In the genomic region with DNA sequence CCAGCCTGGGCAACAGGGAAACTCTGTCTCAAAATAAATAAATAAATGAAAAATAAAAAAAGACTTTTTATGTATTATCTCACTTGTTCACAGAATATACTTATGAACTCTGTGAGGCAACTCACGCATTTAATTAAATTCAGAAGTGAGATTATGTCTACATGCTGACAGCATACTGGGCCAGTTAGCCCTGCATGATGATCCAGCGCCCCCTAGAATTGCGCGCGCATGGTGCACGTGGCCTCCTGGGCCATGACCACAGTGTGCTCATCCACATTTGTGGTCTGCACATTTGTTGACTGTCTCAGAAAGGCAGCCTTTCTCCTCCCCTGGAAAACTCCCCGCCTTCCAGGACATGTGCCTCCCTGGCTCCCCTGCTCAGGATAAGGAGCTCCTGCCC, we compare ENCODE assay signal across 8 cellular contexts.
DNase-seq lines count a peak whose midpoint lies in the region; ATAC-seq and TF ChIP-seq lines count a peak whose summit lies in the region.
"Not testable (repeated sequence)": the region's sequence is repeated elsewhere in the genome, so short reads cannot be mapped to it uniquely, and the experiment has no call there.

No MANE protein-coding gene starts in this region.

- not testable (repeated sequence) for H3K27ac ChIP-seq in HCT116 (ENCODE audit: low read depth, low read length); OCI-LY3 (ENCODE audit: low read length)

- not testable (repeated sequence) for H3K9me3 Mint-ChIP-seq in activated CD4-positive, alpha-beta T cell treated with anti-CD3 and anti-CD28 coated beads for 36 hours (ENCODE audit: low read depth); glutamatergic neuron (ENCODE audit: unreplicated experiment); natural killer cell; type B pancreatic cell

- H3K9me3 ChIP-seq in HCT116 (ENCODE audit: control insufficient read depth in 1 of 2, insufficient read depth in 1 of 2, low read depth in 1 of 2, low read length in 2 of 2); OCI-LY3 (ENCODE audit: insufficient read depth, low read length): not testable (repeated sequence)

- intact Hi-C loops in HCT116 (cut with micrococcal nuclease); activated CD4-positive, alpha-beta T cell treated with anti-CD3 and anti-CD28 coated beads for 36 hours (cut with DNase I, micrococcal nuclease); natural killer cell (cut with micrococcal nuclease): not testable (repeated sequence)

- not testable (repeated sequence) for H3K27me3 Mint-ChIP-seq in activated CD4-positive, alpha-beta T cell treated with anti-CD3 and anti-CD28 coated beads for 36 hours; glutamatergic neuron (ENCODE audit: unreplicated experiment); natural killer cell (ENCODE audit: low read depth in 2 of 2); type B pancreatic cell

- not testable (repeated sequence) for H3K79me2 ChIP-seq in HCT116 (ENCODE audit: insufficient read depth, low read length); OCI-LY3 (ENCODE audit: low read length)

- ATAC-seq in HCT116: peak; percentile 69
- peak; percentile 54 for ATAC-seq in activated CD4-positive, alpha-beta T cell treated with anti-CD3 and anti-CD28 coated beads for 36 hours
- peak; percentile 42 to 72 (median 60) for ATAC-seq in natural killer cell

- not testable (repeated sequence) for H3K27me3 ChIP-seq in HCT116 (ENCODE audit: insufficient read depth, low read length); OCI-LY3 (ENCODE audit: low read depth, low read length)

- BruUV-seq in HCT116 (replicated peaks; lab: Mats Ljungman, UMichigan): not testable (repeated sequence)

- not testable (repeated sequence) for H3K36me3 Mint-ChIP-seq in activated CD4-positive, alpha-beta T cell treated with anti-CD3 and anti-CD28 coated beads for 36 hours (ENCODE audit: low read depth); glutamatergic neuron (ENCODE audit: unreplicated experiment); natural killer cell; type B pancreatic cell

- not testable (repeated sequence) for H3K4me1 ChIP-seq in HCT116 (ENCODE audit: control insufficient read depth in 1 of 2, insufficient read depth in 2 of 2, low read length in 2 of 2); OCI-LY3 (ENCODE audit: low read length)

- RAD21 ChIA-PET in HCT116 (lab: Charles Lee; ENCODE audit: low non-redundant PET in 1 of 2, low total read pairs in 2 of 2, uncharacterized antibody in 2 of 2, unreplicated experiment in 2 of 2): not testable (repeated sequence)

- H3K4me3 Mint-ChIP-seq in activated CD4-positive, alpha-beta T cell treated with anti-CD3 and anti-CD28 coated beads for 36 hours; glutamatergic neuron (ENCODE audit: unreplicated experiment); natural killer cell; type B pancreatic cell: not testable (repeated sequence)

- H2AFZ ChIP-seq in HCT116 (ENCODE audit: low read depth, low read length, poor library complexity, severe bottlenecking); OCI-LY3 (ENCODE audit: low read depth, low read length): not testable (repeated sequence)

- not testable (repeated sequence) for H3K9me2 ChIP-seq in HCT116 (ENCODE audit: insufficient read depth)

- not testable (repeated sequence) for H4K20me1 ChIP-seq in HCT116 (ENCODE audit: insufficient read depth); OCI-LY3 (ENCODE audit: insufficient read depth, low read length)

- DNase-seq in DMS 273 (lab: John Stamatoyannopoulos, UW; ENCODE audit: unreplicated experiment) (peak; percentile 18), amniotic epithelial cell (ENCODE audit: low read depth) (peak; percentile 31)
- DNase-seq in HCT116 (ENCODE audit: low read depth, low spot score); glutamatergic neuron; natural killer cell; type B pancreatic cell (ENCODE audit: extremely low spot score, unreplicated experiment): not testable (repeated sequence)
- peak; percentile 66 for DNase-seq in activated CD4-positive, alpha-beta T cell treated with anti-CD3 and anti-CD28 coated beads for 36 hours

- H3K9ac ChIP-seq in HCT116 (ENCODE audit: low read length); OCI-LY3 (ENCODE audit: low read length): not testable (repeated sequence)

- TF ChIP-seq POLR2A in HCT116 (IDR thresholded peaks at IDR 0.05; ENCODE audit: borderline replicate concordance, extremely low read depth, insufficient read depth, insufficient read length): not testable (repeated sequence)

- not testable (repeated sequence) for H3K36me3 ChIP-seq in HCT116 (ENCODE audit: control insufficient read depth in 1 of 2, insufficient read depth in 2 of 2, low read length in 2 of 2); OCI-LY3 (replicated peaks; ENCODE audit: low read depth, low read length)

- POLR2A ChIA-PET in HCT116 (lab: Charles Lee); activated CD4-positive, alpha-beta T cell treated with anti-CD3 and anti-CD28 coated beads for 36 hours (lab: Charles Lee): not testable (repeated sequence)

- not testable (repeated sequence) for H3K4me1 Mint-ChIP-seq in activated CD4-positive, alpha-beta T cell treated with anti-CD3 and anti-CD28 coated beads for 36 hours; glutamatergic neuron (ENCODE audit: low read depth, unreplicated experiment); natural killer cell; type B pancreatic cell (ENCODE audit: unreplicated experiment)

- not testable (repeated sequence) for H3K27ac Mint-ChIP-seq in activated CD4-positive, alpha-beta T cell treated with anti-CD3 and anti-CD28 coated beads for 36 hours; glutamatergic neuron (ENCODE audit: unreplicated experiment); natural killer cell; type B pancreatic cell

- TF ChIP-seq CTCF in HCT116 (IDR thresholded peaks at IDR 0.05 in 2 of 3, conservative IDR thresholded peaks at IDR 0.05 in 1 of 3; ENCODE audit: borderline replicate concordance in 1 of 3, insufficient read depth in 1 of 3, low read depth in 2 of 3, low read length in 2 of 3) (peak in 2 of 3 experiments; percentile 20 to 24; a peak in 3 of 6 replicates), OCI-LY3 (IDR thresholded peaks at IDR 0.05; ENCODE audit: low read depth, low read length) (peak; percentile 23), glutamatergic neuron (IDR thresholded peaks at IDR 0.05; ENCODE audit: partially characterized antibody, unreplicated experiment) (peak; percentile 11), type B pancreatic cell (conservative IDR thresholded peaks at IDR 0.05) (peak; percentile 49)
- not testable (repeated sequence) for TF ChIP-seq CTCF in natural killer cell (IDR thresholded peaks at IDR 0.05)

- not testable (repeated sequence) for H3K4me3 ChIP-seq in HCT116 (replicated peaks in 1 of 2; ENCODE audit: low read depth in 1 of 2, low read length in 2 of 2); OCI-LY3 (ENCODE audit: low read length)

- not testable (repeated sequence) for TF ChIP-seq RAD21 in HCT116 (IDR thresholded peaks at IDR 0.05; ENCODE audit: low read depth)

- CTCF ChIA-PET in HCT116 (lab: Charles Lee); activated CD4-positive, alpha-beta T cell treated with anti-CD3 and anti-CD28 coated beads for 36 hours (lab: Charles Lee): not testable (repeated sequence)

- H3K4me2 ChIP-seq in HCT116 (ENCODE audit: low read length); OCI-LY3 (ENCODE audit: low read length): not testable (repeated sequence)
